ENCODE assay signal across 1 cellular context in genomic region chr1:26890467-26890796, GRCh38.
TF ChIP-seq lines count a peak whose summit lies in the region.

No MANE protein-coding gene starts in this region.

TF ChIP-seq in HEK293, 187 proteins besides CTCF, POLR2A, EP300 and RAD21 (continued from another document):
- TF ChIP-seq ZBTB10 (tag by site-specific recombination; IDR thresholded peaks at IDR 0.05): no peak
- TF ChIP-seq, protein P1, sequence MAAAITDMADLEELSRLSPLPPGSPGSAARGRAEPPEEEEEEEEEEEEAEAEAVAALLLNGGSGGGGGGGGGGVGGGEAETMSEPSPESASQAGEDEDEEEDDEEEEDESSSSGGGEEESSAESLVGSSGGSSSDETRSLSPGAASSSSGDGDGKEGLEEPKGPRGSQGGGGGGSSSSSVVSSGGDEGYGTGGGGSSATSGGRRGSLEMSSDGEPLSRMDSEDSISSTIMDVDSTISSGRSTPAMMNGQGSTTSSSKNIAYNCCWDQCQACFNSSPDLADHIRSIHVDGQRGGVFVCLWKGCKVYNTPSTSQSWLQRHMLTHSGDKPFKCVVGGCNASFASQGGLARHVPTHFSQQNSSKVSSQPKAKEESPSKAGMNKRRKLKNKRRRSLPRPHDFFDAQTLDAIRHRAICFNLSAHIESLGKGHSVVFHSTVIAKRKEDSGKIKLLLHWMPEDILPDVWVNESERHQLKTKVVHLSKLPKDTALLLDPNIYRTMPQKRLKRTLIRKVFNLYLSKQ (tag by site-specific recombination; IDR thresholded peaks at IDR 0.05; ENCODE audit: borderline replicate concordance): no peak
- no peak for TF ChIP-seq SCRT2 (tag by site-specific recombination; IDR thresholded peaks at IDR 0.05)
- TF ChIP-seq ZBTB7A (tag by site-specific recombination; IDR thresholded peaks at IDR 0.05; ENCODE audit: low read depth): no peak
- TF ChIP-seq HOXD13 (CRISPR knock-in tag; IDR thresholded peaks at IDR 0.05; ENCODE audit: borderline replicate concordance): no peak
